1 cellular context compared by ENCODE assay signal in the genomic region with DNA sequence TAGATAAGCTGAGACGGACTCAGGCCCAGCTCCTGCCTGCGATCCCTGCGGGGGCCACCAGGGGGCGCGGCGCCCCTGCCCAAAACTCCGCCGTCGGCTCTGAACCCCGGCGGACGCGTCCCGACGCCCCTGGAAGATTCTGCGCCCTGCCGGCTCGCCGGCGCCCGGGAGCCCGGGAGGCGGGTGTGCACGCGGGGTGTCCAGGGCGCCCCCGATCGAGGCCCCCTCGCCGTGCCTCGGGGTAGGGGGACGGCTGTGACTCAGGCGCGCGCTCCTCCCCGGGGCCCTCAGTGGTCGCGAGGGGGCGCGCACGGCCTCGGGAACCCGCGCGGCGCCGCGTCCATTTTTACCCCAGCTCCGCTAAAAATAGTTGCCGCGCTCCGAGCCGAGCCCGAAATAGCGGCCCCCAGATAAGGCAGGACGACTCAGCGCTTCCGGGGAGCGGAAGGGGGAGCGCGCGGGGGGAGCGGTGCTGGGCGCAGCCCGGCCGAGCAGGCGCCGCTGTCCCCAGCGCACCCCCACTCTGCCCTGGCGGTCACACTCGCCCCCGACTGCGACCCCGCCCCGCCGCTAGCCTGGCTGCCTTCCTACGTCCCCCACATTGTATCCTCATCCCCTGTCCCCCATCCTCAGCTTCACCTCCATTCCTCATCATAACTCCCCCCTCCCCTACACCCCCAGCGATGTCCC.
TF ChIP-seq lines count a peak whose summit lies in the region.

No MANE protein-coding gene starts in this region.

TF ChIP-seq in K562, 482 proteins besides CTCF, POLR2A, EP300 and RAD21 (continued from another document and continues in another):
- TF ChIP-seq, protein P1, sequence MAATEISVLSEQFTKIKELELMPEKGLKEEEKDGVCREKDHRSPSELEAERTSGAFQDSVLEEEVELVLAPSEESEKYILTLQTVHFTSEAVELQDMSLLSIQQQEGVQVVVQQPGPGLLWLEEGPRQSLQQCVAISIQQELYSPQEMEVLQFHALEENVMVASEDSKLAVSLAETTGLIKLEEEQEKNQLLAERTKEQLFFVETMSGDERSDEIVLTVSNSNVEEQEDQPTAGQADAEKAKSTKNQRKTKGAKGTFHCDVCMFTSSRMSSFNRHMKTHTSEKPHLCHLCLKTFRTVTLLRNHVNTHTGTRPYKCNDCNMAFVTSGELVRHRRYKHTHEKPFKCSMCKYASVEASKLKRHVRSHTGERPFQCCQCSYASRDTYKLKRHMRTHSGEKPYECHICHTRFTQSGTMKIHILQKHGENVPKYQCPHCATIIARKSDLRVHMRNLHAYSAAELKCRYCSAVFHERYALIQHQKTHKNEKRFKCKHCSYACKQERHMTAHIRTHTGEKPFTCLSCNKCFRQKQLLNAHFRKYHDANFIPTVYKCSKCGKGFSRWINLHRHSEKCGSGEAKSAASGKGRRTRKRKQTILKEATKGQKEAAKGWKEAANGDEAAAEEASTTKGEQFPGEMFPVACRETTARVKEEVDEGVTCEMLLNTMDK (IDR thresholded peaks at IDR 0.05; ENCODE audit: borderline replicate concordance, insufficient read depth, low read depth, low read length, poor library complexity, severe bottlenecking) = peak; percentile 80
- no peak for TF ChIP-seq ZNF668 (CRISPR knock-in tag; IDR thresholded peaks at IDR 0.05)
- TF ChIP-seq MYBL2 (IDR thresholded peaks at IDR 0.05; ENCODE audit: low read depth) = no peak
- no peak for TF ChIP-seq MYBL2 (CRISPR knock-in tag; IDR thresholded peaks at IDR 0.05; ENCODE audit: borderline replicate concordance)
- TF ChIP-seq, protein P2, sequence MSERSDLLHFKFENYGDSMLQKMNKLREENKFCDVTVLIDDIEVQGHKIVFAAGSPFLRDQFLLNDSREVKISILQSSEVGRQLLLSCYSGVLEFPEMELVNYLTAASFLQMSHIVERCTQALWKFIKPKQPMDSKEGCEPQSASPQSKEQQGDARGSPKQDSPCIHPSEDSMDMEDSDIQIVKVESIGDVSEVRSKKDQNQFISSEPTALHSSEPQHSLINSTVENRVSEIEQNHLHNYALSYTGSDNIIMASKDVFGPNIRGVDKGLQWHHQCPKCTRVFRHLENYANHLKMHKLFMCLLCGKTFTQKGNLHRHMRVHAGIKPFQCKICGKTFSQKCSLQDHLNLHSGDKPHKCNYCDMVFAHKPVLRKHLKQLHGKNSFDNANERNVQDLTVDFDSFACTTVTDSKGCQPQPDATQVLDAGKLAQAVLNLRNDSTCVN (CRISPR knock-in tag; IDR thresholded peaks at IDR 0.05) = no peak
- TF ChIP-seq FOXA3 (CRISPR knock-in tag; conservative IDR thresholded peaks at IDR 0.05 in 1 of 2, IDR thresholded peaks at IDR 0.05 in 1 of 2) = no peak
- TF ChIP-seq, protein P3, sequence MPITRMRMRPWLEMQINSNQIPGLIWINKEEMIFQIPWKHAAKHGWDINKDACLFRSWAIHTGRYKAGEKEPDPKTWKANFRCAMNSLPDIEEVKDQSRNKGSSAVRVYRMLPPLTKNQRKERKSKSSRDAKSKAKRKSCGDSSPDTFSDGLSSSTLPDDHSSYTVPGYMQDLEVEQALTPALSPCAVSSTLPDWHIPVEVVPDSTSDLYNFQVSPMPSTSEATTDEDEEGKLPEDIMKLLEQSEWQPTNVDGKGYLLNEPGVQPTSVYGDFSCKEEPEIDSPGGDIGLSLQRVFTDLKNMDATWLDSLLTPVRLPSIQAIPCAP (CRISPR knock-in tag; IDR thresholded peaks at IDR 0.05; ENCODE audit: borderline replicate concordance) = no peak
- 0 out of 2 replicates have a peak, but pooled peaks have one; percentile 23 for TF ChIP-seq ZNF431 (CRISPR knock-in tag; IDR thresholded peaks at IDR 0.05)
- TF ChIP-seq, protein P4, sequence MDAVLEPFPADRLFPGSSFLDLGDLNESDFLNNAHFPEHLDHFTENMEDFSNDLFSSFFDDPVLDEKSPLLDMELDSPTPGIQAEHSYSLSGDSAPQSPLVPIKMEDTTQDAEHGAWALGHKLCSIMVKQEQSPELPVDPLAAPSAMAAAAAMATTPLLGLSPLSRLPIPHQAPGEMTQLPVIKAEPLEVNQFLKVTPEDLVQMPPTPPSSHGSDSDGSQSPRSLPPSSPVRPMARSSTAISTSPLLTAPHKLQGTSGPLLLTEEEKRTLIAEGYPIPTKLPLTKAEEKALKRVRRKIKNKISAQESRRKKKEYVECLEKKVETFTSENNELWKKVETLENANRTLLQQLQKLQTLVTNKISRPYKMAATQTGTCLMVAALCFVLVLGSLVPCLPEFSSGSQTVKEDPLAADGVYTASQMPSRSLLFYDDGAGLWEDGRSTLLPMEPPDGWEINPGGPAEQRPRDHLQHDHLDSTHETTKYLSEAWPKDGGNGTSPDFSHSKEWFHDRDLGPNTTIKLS (IDR thresholded peaks at IDR 0.05; ENCODE audit: borderline replicate concordance, low read depth) = peak; percentile 55; the same call in 1 of the 2 replicates
- TF ChIP-seq, protein P5, sequence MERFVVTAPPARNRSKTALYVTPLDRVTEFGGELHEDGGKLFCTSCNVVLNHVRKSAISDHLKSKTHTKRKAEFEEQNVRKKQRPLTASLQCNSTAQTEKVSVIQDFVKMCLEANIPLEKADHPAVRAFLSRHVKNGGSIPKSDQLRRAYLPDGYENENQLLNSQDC (CRISPR knock-in tag; IDR thresholded peaks at IDR 0.05) = no peak
- TF ChIP-seq SMARCA4 (IDR thresholded peaks at IDR 0.05) = 0 out of 2 replicates have a peak, but pooled peaks have one; percentile 9
- no peak for TF ChIP-seq HDAC1 (IDR thresholded peaks at IDR 0.05)
- TF ChIP-seq FOSL1 (tag; conservative IDR thresholded peaks at IDR 0.05) = peak; percentile 94
- peak; percentile 90 for TF ChIP-seq E2F3 (CRISPR knock-in tag; IDR thresholded peaks at IDR 0.05)
- TF ChIP-seq, protein P6, sequence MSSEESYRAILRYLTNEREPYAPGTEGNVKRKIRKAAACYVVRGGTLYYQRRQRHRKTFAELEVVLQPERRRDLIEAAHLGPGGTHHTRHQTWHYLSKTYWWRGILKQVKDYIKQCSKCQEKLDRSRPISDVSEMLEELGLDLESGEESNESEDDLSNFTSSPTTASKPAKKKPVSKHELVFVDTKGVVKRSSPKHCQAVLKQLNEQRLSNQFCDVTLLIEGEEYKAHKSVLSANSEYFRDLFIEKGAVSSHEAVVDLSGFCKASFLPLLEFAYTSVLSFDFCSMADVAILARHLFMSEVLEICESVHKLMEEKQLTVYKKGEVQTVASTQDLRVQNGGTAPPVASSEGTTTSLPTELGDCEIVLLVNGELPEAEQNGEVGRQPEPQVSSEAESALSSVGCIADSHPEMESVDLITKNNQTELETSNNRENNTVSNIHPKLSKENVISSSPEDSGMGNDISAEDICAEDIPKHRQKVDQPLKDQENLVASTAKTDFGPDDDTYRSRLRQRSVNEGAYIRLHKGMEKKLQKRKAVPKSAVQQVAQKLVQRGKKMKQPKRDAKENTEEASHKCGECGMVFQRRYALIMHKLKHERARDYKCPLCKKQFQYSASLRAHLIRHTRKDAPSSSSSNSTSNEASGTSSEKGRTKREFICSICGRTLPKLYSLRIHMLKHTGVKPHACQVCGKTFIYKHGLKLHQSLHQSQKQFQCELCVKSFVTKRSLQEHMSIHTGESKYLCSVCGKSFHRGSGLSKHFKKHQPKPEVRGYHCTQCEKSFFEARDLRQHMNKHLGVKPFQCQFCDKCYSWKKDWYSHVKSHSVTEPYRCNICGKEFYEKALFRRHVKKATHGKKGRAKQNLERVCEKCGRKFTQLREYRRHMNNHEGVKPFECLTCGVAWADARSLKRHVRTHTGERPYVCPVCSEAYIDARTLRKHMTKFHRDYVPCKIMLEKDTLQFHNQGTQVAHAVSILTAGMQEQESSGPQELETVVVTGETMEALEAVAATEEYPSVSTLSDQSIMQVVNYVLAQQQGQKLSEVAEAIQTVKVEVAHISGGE (CRISPR knock-in tag; IDR thresholded peaks at IDR 0.05) = peak in 2 of 3 experiments; percentile 78 to 97; a peak in 4 of 6 replicates
- peak; percentile 92 for TF ChIP-seq GABPA (tag; conservative IDR thresholded peaks at IDR 0.05; ENCODE audit: low read depth)
- no peak for TF ChIP-seq MAFG (tag; conservative IDR thresholded peaks at IDR 0.05)
- TF ChIP-seq NFXL1 (CRISPR knock-in tag; IDR thresholded peaks at IDR 0.05) = no peak
- TF ChIP-seq BRCA1 (IDR thresholded peaks at IDR 0.05) = no peak
- no peak for TF ChIP-seq BRCA1 (CRISPR knock-in tag; IDR thresholded peaks at IDR 0.05)
- peak; percentile 77 for TF ChIP-seq TCF7 (IDR thresholded peaks at IDR 0.05; ENCODE audit: borderline replicate concordance)
- TF ChIP-seq ZNF583 (CRISPR knock-in tag; IDR thresholded peaks at IDR 0.05) = peak; percentile 86; the same call in 1 of the 2 replicates
- no peak for TF ChIP-seq BDP1 (IDR thresholded peaks at IDR 0.05; ENCODE audit: insufficient read depth, insufficient read length)
- peak; percentile 74 for TF ChIP-seq RBM22 (IDR thresholded peaks at IDR 0.05; ENCODE audit: low read depth, low read length, poor library complexity, severe bottlenecking)
- TF ChIP-seq, protein P7, sequence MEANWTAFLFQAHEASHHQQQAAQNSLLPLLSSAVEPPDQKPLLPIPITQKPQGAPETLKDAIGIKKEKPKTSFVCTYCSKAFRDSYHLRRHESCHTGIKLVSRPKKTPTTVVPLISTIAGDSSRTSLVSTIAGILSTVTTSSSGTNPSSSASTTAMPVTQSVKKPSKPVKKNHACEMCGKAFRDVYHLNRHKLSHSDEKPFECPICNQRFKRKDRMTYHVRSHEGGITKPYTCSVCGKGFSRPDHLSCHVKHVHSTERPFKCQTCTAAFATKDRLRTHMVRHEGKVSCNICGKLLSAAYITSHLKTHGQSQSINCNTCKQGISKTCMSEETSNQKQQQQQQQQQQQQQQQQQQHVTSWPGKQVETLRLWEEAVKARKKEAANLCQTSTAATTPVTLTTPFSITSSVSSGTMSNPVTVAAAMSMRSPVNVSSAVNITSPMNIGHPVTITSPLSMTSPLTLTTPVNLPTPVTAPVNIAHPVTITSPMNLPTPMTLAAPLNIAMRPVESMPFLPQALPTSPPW (CRISPR knock-in tag; IDR thresholded peaks at IDR 0.05) = peak; percentile 100
- TF ChIP-seq KDM4B (IDR thresholded peaks at IDR 0.05; ENCODE audit: borderline replicate concordance in 2 of 2, low read depth in 1 of 2) = peak in 1 of 2 experiments; percentile 99; a peak in 2 of 4 replicates
- TF ChIP-seq SETDB1 (IDR thresholded peaks at IDR 0.05; ENCODE audit: low read length) = no peak
- TF ChIP-seq POLR2G (IDR thresholded peaks at IDR 0.05; ENCODE audit: low read depth, low read length) = peak; percentile 96
- TF ChIP-seq XRCC3 (IDR thresholded peaks at IDR 0.05) = no peak
- TF ChIP-seq HOXB6 (CRISPR knock-in tag; IDR thresholded peaks at IDR 0.05; ENCODE audit: borderline replicate concordance) = no peak
- TF ChIP-seq MEIS2 (IDR thresholded peaks at IDR 0.05; ENCODE audit: partially characterized antibody) = peak; percentile 28
- TF ChIP-seq KDM1A (IDR thresholded peaks at IDR 0.05) = no peak
- TF ChIP-seq RBM14 (IDR thresholded peaks at IDR 0.05; ENCODE audit: borderline replicate concordance, insufficient read depth, low read depth, low read length) = 0 out of 2 replicates have a peak, but pooled peaks have one; percentile 81
- no peak for TF ChIP-seq ELF4 (CRISPR knock-in tag; IDR thresholded peaks at IDR 0.05)
- no peak for TF ChIP-seq IRF2 (CRISPR knock-in tag; IDR thresholded peaks at IDR 0.05)
- peak in 1 of 2 experiments; percentile 63; a peak in 1 of 4 replicates for TF ChIP-seq TRIM24 (IDR thresholded peaks at IDR 0.05)
- no peak for TF ChIP-seq ZNF699 (CRISPR knock-in tag; IDR thresholded peaks at IDR 0.05; ENCODE audit: insufficient replicate concordance)
- 0 out of 2 replicates have a peak, but pooled peaks have one; percentile 68 for TF ChIP-seq XRCC5 (IDR thresholded peaks at IDR 0.05; ENCODE audit: low read depth, low read length)
- TF ChIP-seq ZNF3 (CRISPR knock-in tag; IDR thresholded peaks at IDR 0.05) = no peak
- peak; percentile 61 for TF ChIP-seq NEUROD1 (IDR thresholded peaks at IDR 0.05; ENCODE audit: borderline replicate concordance, low read depth, low read length, partially characterized antibody)
- no peak for TF ChIP-seq PRPF4 (IDR thresholded peaks at IDR 0.05; ENCODE audit: insufficient read depth, low read depth, low read length, poor library complexity, severe bottlenecking)
- no peak for TF ChIP-seq TCFL5 (CRISPR knock-in tag; conservative IDR thresholded peaks at IDR 0.05)
- TF ChIP-seq RBM34 (IDR thresholded peaks at IDR 0.05; ENCODE audit: borderline replicate concordance, insufficient read depth, low read length) = peak; percentile 94; the same call in 1 of the 2 replicates
- no peak for TF ChIP-seq RBM17 (IDR thresholded peaks at IDR 0.05; ENCODE audit: borderline replicate concordance, low read depth, low read length)
- TF ChIP-seq, protein P8, sequence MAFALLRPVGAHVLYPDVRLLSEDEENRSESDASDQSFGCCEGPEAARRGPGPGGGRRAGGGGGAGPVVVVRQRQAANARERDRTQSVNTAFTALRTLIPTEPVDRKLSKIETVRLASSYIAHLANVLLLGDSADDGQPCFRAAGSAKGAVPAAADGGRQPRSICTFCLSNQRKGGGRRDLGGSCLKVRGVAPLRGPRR (CRISPR knock-in tag; IDR thresholded peaks at IDR 0.05) = no peak
- no peak for TF ChIP-seq ILK (tag; IDR thresholded peaks at IDR 0.05; ENCODE audit: borderline replicate concordance, low read depth)
- TF ChIP-seq ZNF354B (CRISPR knock-in tag; IDR thresholded peaks at IDR 0.05) = no peak
- no peak for TF ChIP-seq POLR3G (IDR thresholded peaks at IDR 0.05; ENCODE audit: extremely low read depth, insufficient read length, insufficient replicate concordance)
- peak; percentile 72 for TF ChIP-seq POLR2H (tag; IDR thresholded peaks at IDR 0.05; ENCODE audit: low read depth)
- TF ChIP-seq, protein P9, sequence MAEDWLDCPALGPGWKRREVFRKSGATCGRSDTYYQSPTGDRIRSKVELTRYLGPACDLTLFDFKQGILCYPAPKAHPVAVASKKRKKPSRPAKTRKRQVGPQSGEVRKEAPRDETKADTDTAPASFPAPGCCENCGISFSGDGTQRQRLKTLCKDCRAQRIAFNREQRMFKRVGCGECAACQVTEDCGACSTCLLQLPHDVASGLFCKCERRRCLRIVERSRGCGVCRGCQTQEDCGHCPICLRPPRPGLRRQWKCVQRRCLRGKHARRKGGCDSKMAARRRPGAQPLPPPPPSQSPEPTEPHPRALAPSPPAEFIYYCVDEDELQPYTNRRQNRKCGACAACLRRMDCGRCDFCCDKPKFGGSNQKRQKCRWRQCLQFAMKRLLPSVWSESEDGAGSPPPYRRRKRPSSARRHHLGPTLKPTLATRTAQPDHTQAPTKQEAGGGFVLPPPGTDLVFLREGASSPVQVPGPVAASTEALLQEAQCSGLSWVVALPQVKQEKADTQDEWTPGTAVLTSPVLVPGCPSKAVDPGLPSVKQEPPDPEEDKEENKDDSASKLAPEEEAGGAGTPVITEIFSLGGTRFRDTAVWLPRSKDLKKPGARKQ (CRISPR knock-in tag; IDR thresholded peaks at IDR 0.05) = no peak
- TF ChIP-seq, protein P10, sequence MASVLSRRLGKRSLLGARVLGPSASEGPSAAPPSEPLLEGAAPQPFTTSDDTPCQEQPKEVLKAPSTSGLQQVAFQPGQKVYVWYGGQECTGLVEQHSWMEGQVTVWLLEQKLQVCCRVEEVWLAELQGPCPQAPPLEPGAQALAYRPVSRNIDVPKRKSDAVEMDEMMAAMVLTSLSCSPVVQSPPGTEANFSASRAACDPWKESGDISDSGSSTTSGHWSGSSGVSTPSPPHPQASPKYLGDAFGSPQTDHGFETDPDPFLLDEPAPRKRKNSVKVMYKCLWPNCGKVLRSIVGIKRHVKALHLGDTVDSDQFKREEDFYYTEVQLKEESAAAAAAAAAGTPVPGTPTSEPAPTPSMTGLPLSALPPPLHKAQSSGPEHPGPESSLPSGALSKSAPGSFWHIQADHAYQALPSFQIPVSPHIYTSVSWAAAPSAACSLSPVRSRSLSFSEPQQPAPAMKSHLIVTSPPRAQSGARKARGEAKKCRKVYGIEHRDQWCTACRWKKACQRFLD (CRISPR knock-in tag; IDR thresholded peaks at IDR 0.05) = peak; percentile 76; the same call in 1 of the 2 replicates
- no peak for TF ChIP-seq ZNF707 (CRISPR knock-in tag; conservative IDR thresholded peaks at IDR 0.05)
- TF ChIP-seq NR3C1 (CRISPR knock-in tag; IDR thresholded peaks at IDR 0.05) = 0 out of 2 replicates have a peak, but pooled peaks have one; percentile 72
